19 cellular contexts compared by ENCODE assay signal in the genomic region with DNA sequence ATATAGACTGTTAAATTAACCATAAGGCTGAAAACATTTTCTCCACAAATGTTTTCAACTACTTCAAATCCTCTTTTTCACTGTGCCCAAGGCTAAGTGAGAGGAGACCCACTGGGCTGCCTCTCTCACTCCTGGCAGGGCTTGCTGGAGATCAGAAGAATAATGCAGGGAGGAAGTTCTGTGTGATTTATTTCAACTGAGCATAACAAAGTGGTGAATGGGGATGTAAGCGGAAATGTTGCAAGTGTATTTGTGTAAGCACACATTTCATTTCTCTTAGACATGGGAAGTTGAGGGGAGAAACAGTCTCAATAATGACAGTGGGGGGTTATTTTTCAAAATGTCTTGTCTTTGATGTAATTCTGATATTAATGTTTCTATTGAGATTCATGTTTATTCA.
DNase-seq lines count a peak whose midpoint lies in the region; ATAC-seq, FAIRE-seq and TF ChIP-seq lines count a peak whose summit lies in the region.
"Had no signal": no experiment of that assay in that cellular context is flagged by ENCODE, and none has a peak within 500 bp of the region (broad histone marks: within the 10 kb centered on the region; RNA-seq: fewer than 3 reads in every experiment).

No MANE protein-coding gene starts in this region.

- H3K9me3 ChIP-seq in A673 (ENCODE audit: low read depth, low read length, poor library complexity, severe bottlenecking) (no peaks in the 10 kb centered on the region), astrocyte (ENCODE audit: insufficient read depth, low read depth, low read length) (no peaks in the 10 kb centered on the region)
- H3K9me3 ChIP-seq: mucosa of descending colon, sigmoid colon, uterus had no signal

- H3K36me3 ChIP-seq in A673 (ENCODE audit: insufficient read depth, low read length, poor library complexity, severe bottlenecking) (no peaks in the 10 kb centered on the region), astrocyte (ENCODE audit: insufficient read depth, low read length) (no peaks in the 10 kb centered on the region)
- H3K36me3 ChIP-seq: sigmoid colon, uterus had no signal

- no peak overlapping the region for H2AFZ ChIP-seq in astrocyte (ENCODE audit: low read depth, low read length)

- no peak overlapping the region for H3K4me2 ChIP-seq in astrocyte (ENCODE audit: low read length)

- CTCF ChIA-PET in A673 (lab: Charles Lee) = no interaction called here
- CTCF ChIA-PET in activated CD8-positive, alpha-beta T cell treated with anti-CD3 and anti-CD28 coated beads, Interleukin-2, amount 10 ng/mL, durations not matched to agents 7 days and 5 days (lab: Charles Lee) = no interaction called here
- CTCF ChIA-PET in activated CD4-positive, alpha-beta memory T cell treated with anti-CD3 and anti-CD28 coated beads for 36 hours (lab: Charles Lee) = no interaction called here

- H3K27ac Mint-ChIP-seq in astrocyte (ENCODE audit: unreplicated experiment) = no peak overlapping the region
- H3K27ac Mint-ChIP-seq in activated CD8-positive, alpha-beta T cell treated with anti-CD3 and anti-CD28 coated beads, Interleukin-2, amount 10 ng/mL, durations not matched to agents 7 days and 5 days = no peak overlapping the region
- H3K27ac Mint-ChIP-seq in activated CD4-positive, alpha-beta memory T cell treated with anti-CD3 and anti-CD28 coated beads for 36 hours = no peak overlapping the region
- H3K27ac Mint-ChIP-seq: activated naive CD8-positive, alpha-beta T cell had no signal

- H3K4me1 ChIP-seq in A673 (ENCODE audit: insufficient read depth, low read length, poor library complexity, severe bottlenecking) (peaks cover 19% of the 10 kb centered on the region), astrocyte (ENCODE audit: insufficient read depth, low read length) (peaks cover 4% of the 10 kb centered on the region)
- H3K4me1 ChIP-seq: sigmoid colon, uterus had no signal

- no peak overlapping the region for H3K4me3 ChIP-seq in A673 (ENCODE audit: low read depth, low read length, poor library complexity, severe bottlenecking)
- H3K4me3 ChIP-seq in astrocyte (ENCODE audit: insufficient read depth, low read depth, low read length) = no peak overlapping the region
- H3K4me3 ChIP-seq: mucosa of descending colon, sigmoid colon, uterus had no signal

- H3K4me1 Mint-ChIP-seq in astrocyte (ENCODE audit: low read depth, unreplicated experiment) = peaks cover 6% of the 10 kb centered on the region
- H3K4me1 Mint-ChIP-seq in activated CD8-positive, alpha-beta T cell treated with anti-CD3 and anti-CD28 coated beads, Interleukin-2, amount 10 ng/mL, durations not matched to agents 7 days and 5 days (ENCODE audit: low read depth) = no peaks in the 10 kb centered on the region
- no peaks in the 10 kb centered on the region for H3K4me1 Mint-ChIP-seq in activated CD4-positive, alpha-beta memory T cell treated with anti-CD3 and anti-CD28 coated beads for 36 hours (ENCODE audit: low read depth)

- H3K9ac ChIP-seq in astrocyte (ENCODE audit: low read length) = no peak overlapping the region

- BruUV-seq in A673 (replicated peaks; lab: Mats Ljungman, UMichigan) = no TSS peak

- no peak for TF ChIP-seq CTCF in A673 (conservative IDR thresholded peaks at IDR 0.05; ENCODE audit: low read depth, low read length)
- TF ChIP-seq CTCF in astrocyte (IDR thresholded peaks at IDR 0.05; ENCODE audit: insufficient read depth, low read depth, low read length) = no peak
- no peak for TF ChIP-seq CTCF in omental fat pad (IDR thresholded peaks at IDR 0.05)

- H3K27me3 ChIP-seq in A673 (replicated peaks; ENCODE audit: insufficient read depth, low read depth, low read length, poor library complexity) (no peaks in the 10 kb centered on the region), astrocyte (ENCODE audit: insufficient read depth, low read length) (no peaks in the 10 kb centered on the region)
- H3K27me3 ChIP-seq: sigmoid colon, uterus had no signal

- no peaks in the 10 kb centered on the region for H3K9me3 Mint-ChIP-seq in astrocyte (ENCODE audit: unreplicated experiment)
- H3K9me3 Mint-ChIP-seq in activated CD8-positive, alpha-beta T cell treated with anti-CD3 and anti-CD28 coated beads, Interleukin-2, amount 10 ng/mL, durations not matched to agents 7 days and 5 days (ENCODE audit: insufficient read depth) = no peaks in the 10 kb centered on the region
- H3K9me3 Mint-ChIP-seq in activated CD4-positive, alpha-beta memory T cell treated with anti-CD3 and anti-CD28 coated beads for 36 hours = no peaks in the 10 kb centered on the region

- H4K20me1 ChIP-seq in astrocyte (ENCODE audit: insufficient read depth, low read length) = no peaks in the 10 kb centered on the region

- intact Hi-C loops in A673 (cut with micrococcal nuclease; ENCODE audit: unreplicated experiment) = no loop called here
- intact Hi-C loops in activated CD4-positive, alpha-beta memory T cell treated with anti-CD3 and anti-CD28 coated beads for 36 hours (cut with micrococcal nuclease) = no loop called here

- no peak for FAIRE-seq in astrocyte (lab: Jason Lieb, UNC)
- FAIRE-seq in urothelium cell line (lab: Jason Lieb, UNC) = no peak

- POLR2A ChIA-PET in A673 (lab: Charles Lee; ENCODE audit: low non-redundant PET) = no interaction called here
- POLR2A ChIA-PET in activated CD8-positive, alpha-beta T cell treated with anti-CD3 and anti-CD28 coated beads, Interleukin-2, amount 10 ng/mL, durations not matched to agents 7 days and 5 days (lab: Charles Lee) = no interaction called here
- POLR2A ChIA-PET in activated CD4-positive, alpha-beta memory T cell treated with anti-CD3 and anti-CD28 coated beads for 36 hours (lab: Charles Lee) = no interaction called here

- ATAC-seq in activated CD8-positive, alpha-beta T cell treated with anti-CD3 and anti-CD28 coated beads, Interleukin-2, amount 10 ng/mL, durations not matched to agents 7 days and 5 days = no peak
- no peak for ATAC-seq in omental fat pad (ENCODE audit: low FRiP score)
- ATAC-seq: mucosa of descending colon, Panc1 had no signal

- DNase-seq in A673 (ENCODE audit: low spot score) (peak; percentile 85), HT1080 (ENCODE audit: low read depth) (peak; percentile 56), astrocyte (ENCODE audit: low read depth) (peak; percentile 7), globus pallidus (ENCODE audit: low spot score) (peak; percentile 17), urothelium cell line (ENCODE audit: low spot score) (no peak), omental fat pad (ENCODE audit: low spot score) (no peak)
- no peak for DNase-seq in activated CD8-positive, alpha-beta T cell treated with anti-CD3 and anti-CD28 coated beads, Interleukin-2, amount 10 ng/mL, durations not matched to agents 7 days and 5 days
- no peak for DNase-seq in activated CD4-positive, alpha-beta memory T cell treated with anti-CD3 and anti-CD28 coated beads for 36 hours
- DNase-seq: activated CD4-positive, alpha-beta T cell treated with anti-CD3 and anti-CD28 coated beads, Interleukin-2, amount 50 U/mL, for 48 hours; hypothalamus; kidney glomerular epithelial cell; mucosa of descending colon; NCI-H2081 treated with DMSO at 0.1 percent for 48 hours; NCI-H526 treated with DMSO at 0.1 percent for 48 hours; occipital lobe; sigmoid colon; uterus had no signal

- H3K36me3 Mint-ChIP-seq in astrocyte (ENCODE audit: low read depth, unreplicated experiment) = no peaks in the 10 kb centered on the region
- no peaks in the 10 kb centered on the region for H3K36me3 Mint-ChIP-seq in activated CD8-positive, alpha-beta T cell treated with anti-CD3 and anti-CD28 coated beads, Interleukin-2, amount 10 ng/mL, durations not matched to agents 7 days and 5 days (ENCODE audit: low read depth)
- peaks cover 2% of the 10 kb centered on the region for H3K36me3 Mint-ChIP-seq in activated CD4-positive, alpha-beta memory T cell treated with anti-CD3 and anti-CD28 coated beads for 36 hours

- H3K27ac ChIP-seq in A673 (ENCODE audit: low read depth, low read length, poor library complexity, severe bottlenecking) = no peak overlapping the region
- H3K27ac ChIP-seq in astrocyte (ENCODE audit: low read depth, low read length) = no peak overlapping the region
- H3K27ac ChIP-seq: sigmoid colon, uterus had no signal

- H3K27me3 Mint-ChIP-seq in astrocyte (ENCODE audit: low read depth, unreplicated experiment) = no peaks in the 10 kb centered on the region
- no peaks in the 10 kb centered on the region for H3K27me3 Mint-ChIP-seq in activated CD8-positive, alpha-beta T cell treated with anti-CD3 and anti-CD28 coated beads, Interleukin-2, amount 10 ng/mL, durations not matched to agents 7 days and 5 days (ENCODE audit: low read depth)
- no peaks in the 10 kb centered on the region for H3K27me3 Mint-ChIP-seq in activated CD4-positive, alpha-beta memory T cell treated with anti-CD3 and anti-CD28 coated beads for 36 hours
- H3K27me3 Mint-ChIP-seq: activated naive CD8-positive, alpha-beta T cell had no signal

- H3K4me3 Mint-ChIP-seq in astrocyte (ENCODE audit: unreplicated experiment) = no peak overlapping the region
- H3K4me3 Mint-ChIP-seq in activated CD8-positive, alpha-beta T cell treated with anti-CD3 and anti-CD28 coated beads, Interleukin-2, amount 10 ng/mL, durations not matched to agents 7 days and 5 days = no peak overlapping the region
- H3K4me3 Mint-ChIP-seq in activated CD4-positive, alpha-beta memory T cell treated with anti-CD3 and anti-CD28 coated beads for 36 hours = no peak overlapping the region
- H3K4me3 Mint-ChIP-seq: activated naive CD8-positive, alpha-beta T cell had no signal

- no peaks in the 10 kb centered on the region for H3K79me2 ChIP-seq in astrocyte (ENCODE audit: insufficient read depth, low read length)

Comparison
In these comparisons a context has a peak if more than half of its experiments do, and no peak if none do; other contexts are left out.
1. DNase-seq: peak in A673 (single experiment), HT1080 (single experiment), astrocyte (single experiment) and globus pallidus (single experiment); none in activated CD8-positive, alpha-beta T cell treated with anti-CD3 and anti-CD28 coated beads, Interleukin-2, amount 10 ng/mL, durations not matched to agents 7 days and 5 days (single experiment), urothelium cell line (single experiment), omental fat pad (single experiment) and activated CD4-positive, alpha-beta memory T cell treated with anti-CD3 and anti-CD28 coated beads for 36 hours (single experiment).